17 cellular contexts compared by ENCODE assay signal in genomic region chr16:49458656-49459445, GRCh38.
DNase-seq lines count a peak whose midpoint lies in the region; ATAC-seq and TF ChIP-seq lines count a peak whose summit lies in the region.
"Had no signal": no experiment of that assay in that cellular context is flagged by ENCODE, and none has a peak within 500 bp of the region (broad histone marks: within the 10 kb centered on the region; RNA-seq: fewer than 3 reads in every experiment).

No MANE protein-coding gene starts in this region.

- 77% methylated on average over 3 of the region's 5 CpGs for WGBS in esophagus muscularis mucosa
- 78 to 93% methylated on average over 5 of the region's 5 CpGs for WGBS in sigmoid colon, 2 donors

- H3K9me3 ChIP-seq in esophagus muscularis mucosa (no peaks in the 10 kb centered on the region), sigmoid colon (no peaks in the 10 kb centered on the region)

- no peak for TF ChIP-seq CTCF in esophagus muscularis mucosa (IDR thresholded peaks at IDR 0.05)
- no peak for TF ChIP-seq CTCF in sigmoid colon (IDR thresholded peaks at IDR 0.05)

- H3K4me3 Mint-ChIP-seq in activated naive CD8-positive, alpha-beta T cell treated with anti-CD3 and anti-CD28 coated beads, Interleukin-2, amount 10 ng/mL, durations not matched to agents 7 days and 5 days: no peak overlapping the region
- H3K4me3 Mint-ChIP-seq in activated naive CD8-positive, alpha-beta T cell treated with anti-CD3 and anti-CD28 coated beads, Interleukin-2, amount 50 U/mL, for 24 hours: no peak overlapping the region

- H3K36me3 ChIP-seq in esophagus muscularis mucosa: no peaks in the 10 kb centered on the region
- no peaks in the 10 kb centered on the region for H3K36me3 ChIP-seq in sigmoid colon

- H3K4me1 ChIP-seq in esophagus muscularis mucosa (no peaks in the 10 kb centered on the region), sigmoid colon (no peaks in the 10 kb centered on the region)
- H3K4me1 ChIP-seq: Caco-2 had no signal

- no peak overlapping the region for H3K27ac Mint-ChIP-seq in activated naive CD8-positive, alpha-beta T cell treated with anti-CD3 and anti-CD28 coated beads, Interleukin-2, amount 10 ng/mL, durations not matched to agents 7 days and 5 days
- no peak overlapping the region for H3K27ac Mint-ChIP-seq in activated naive CD8-positive, alpha-beta T cell treated with anti-CD3 and anti-CD28 coated beads, Interleukin-2, amount 50 U/mL, for 24 hours

- TF ChIP-seq EP300 in esophagus muscularis mucosa (IDR thresholded peaks at IDR 0.05): no peak
- TF ChIP-seq EP300 in sigmoid colon (IDR thresholded peaks at IDR 0.05): no peak

- peaks cover 3% of the 10 kb centered on the region for H3K36me3 Mint-ChIP-seq in activated naive CD8-positive, alpha-beta T cell treated with anti-CD3 and anti-CD28 coated beads, Interleukin-2, amount 10 ng/mL, durations not matched to agents 7 days and 5 days
- no peaks in the 10 kb centered on the region for H3K36me3 Mint-ChIP-seq in activated naive CD8-positive, alpha-beta T cell treated with anti-CD3 and anti-CD28 coated beads, Interleukin-2, amount 50 U/mL, for 24 hours (ENCODE audit: low read depth)

- POLR2A ChIA-PET in activated naive CD8-positive, alpha-beta T cell treated with anti-CD3 and anti-CD28 coated beads, Interleukin-2, amount 10 ng/mL, durations not matched to agents 7 days and 5 days (lab: Charles Lee): no interaction called here
- POLR2A ChIA-PET in HEK293T (lab: Yijun Ruan, JAX): no interaction called here

- ATAC-seq in activated naive CD8-positive, alpha-beta T cell treated with anti-CD3 and anti-CD28 coated beads, Interleukin-2, amount 10 ng/mL, durations not matched to agents 7 days and 5 days (ENCODE audit: low read depth): no peak
- ATAC-seq in activated naive CD8-positive, alpha-beta T cell treated with anti-CD3 and anti-CD28 coated beads, Interleukin-2, amount 50 U/mL, for 24 hours: no peak
- ATAC-seq in GM21825 (IDR thresholded peaks at IDR 0.05; ENCODE audit: unreplicated experiment): no peak

- H3K9me3 Mint-ChIP-seq in activated naive CD8-positive, alpha-beta T cell treated with anti-CD3 and anti-CD28 coated beads, Interleukin-2, amount 10 ng/mL, durations not matched to agents 7 days and 5 days: no peaks in the 10 kb centered on the region
- H3K9me3 Mint-ChIP-seq in activated naive CD8-positive, alpha-beta T cell treated with anti-CD3 and anti-CD28 coated beads, Interleukin-2, amount 50 U/mL, for 24 hours: no peaks in the 10 kb centered on the region

- TF ChIP-seq POLR2A in esophagus muscularis mucosa (IDR thresholded peaks at IDR 0.05; ENCODE audit: low read depth): no peak
- no peak for TF ChIP-seq POLR2A in sigmoid colon (IDR thresholded peaks at IDR 0.05)

- intact Hi-C loops in esophagus muscularis mucosa (cut with DNase I) (no loop called here), sigmoid colon (cut with DNase I) (no loop called here)

- H3K27me3 Mint-ChIP-seq in activated naive CD8-positive, alpha-beta T cell treated with anti-CD3 and anti-CD28 coated beads, Interleukin-2, amount 10 ng/mL, durations not matched to agents 7 days and 5 days: no peaks in the 10 kb centered on the region
- H3K27me3 Mint-ChIP-seq in activated naive CD8-positive, alpha-beta T cell treated with anti-CD3 and anti-CD28 coated beads, Interleukin-2, amount 50 U/mL, for 24 hours: peaks cover 2% of the 10 kb centered on the region

- H3K27ac ChIP-seq in esophagus muscularis mucosa (replicated peaks in 1 of 4) (no peak overlapping the region), sigmoid colon (no peak overlapping the region)
- H3K27ac ChIP-seq: C4-2B had no signal

- CTCF ChIA-PET in HEK293T (lab: Yijun Ruan, JAX): interaction anchor here (0.6 kb wide), 1 partner anchor 51 kb away, joined by 3 read pairs; no protein-coding TSS in a partner anchor

- peaks cover 21% of the 10 kb centered on the region for H3K4me1 Mint-ChIP-seq in activated naive CD8-positive, alpha-beta T cell treated with anti-CD3 and anti-CD28 coated beads, Interleukin-2, amount 10 ng/mL, durations not matched to agents 7 days and 5 days
- H3K4me1 Mint-ChIP-seq in activated naive CD8-positive, alpha-beta T cell treated with anti-CD3 and anti-CD28 coated beads, Interleukin-2, amount 50 U/mL, for 24 hours: peaks cover 23% of the 10 kb centered on the region

- H3K27me3 ChIP-seq in esophagus muscularis mucosa: peaks cover 0 to 13% (median 0%) of the 10 kb centered on the region in 4 donors
- peaks cover 0 to 23% (median 0%) of the 10 kb centered on the region in 3 donors for H3K27me3 ChIP-seq in sigmoid colon

- H3K4me3 ChIP-seq in esophagus muscularis mucosa (no peak overlapping the region), sigmoid colon (no peak overlapping the region)

- peak; percentile 13 for DNase-seq in activated naive CD8-positive, alpha-beta T cell treated with anti-CD3 and anti-CD28 coated beads, Interleukin-2, amount 10 ng/mL, durations not matched to agents 7 days and 5 days
- DNase-seq in activated naive CD8-positive, alpha-beta T cell treated with anti-CD3 and anti-CD28 coated beads, Interleukin-2, amount 50 U/mL, for 24 hours: no peak
- peak; percentile 84 for DNase-seq in esophagus muscularis mucosa (ENCODE audit: extremely low spot score)
- DNase-seq in sigmoid colon: peak; percentile 20
- no peak for DNase-seq in HEK293T (ENCODE audit: extremely low spot score)
- no peak for DNase-seq in NCI-H1694 treated with DMSO at 0.1 percent for 48 hours (lab: John Stamatoyannopoulos, UW)
- DNase-seq in Kasumi-1 (lab: John Stamatoyannopoulos, UW): no peak
- DNase-seq: DMS153, EL, MV-4-11, NCI-H1417, NCI-H1930, NCI-H526 treated with DMSO at 0.1 percent for 48 hours, SHP77 had no signal

TF ChIP-seq in HEK293T, 16 proteins besides CTCF, POLR2A, EP300 and RAD21:
- TF ChIP-seq ARNT (IDR thresholded peaks at IDR 0.05): no peak
- no peak for TF ChIP-seq NFRKB (IDR thresholded peaks at IDR 0.05)
- no peak for TF ChIP-seq FOXA1 (IDR thresholded peaks at IDR 0.05)
- no peak for TF ChIP-seq FOXM1 (IDR thresholded peaks at IDR 0.05; ENCODE audit: borderline replicate concordance)
- TF ChIP-seq, protein P1, sequence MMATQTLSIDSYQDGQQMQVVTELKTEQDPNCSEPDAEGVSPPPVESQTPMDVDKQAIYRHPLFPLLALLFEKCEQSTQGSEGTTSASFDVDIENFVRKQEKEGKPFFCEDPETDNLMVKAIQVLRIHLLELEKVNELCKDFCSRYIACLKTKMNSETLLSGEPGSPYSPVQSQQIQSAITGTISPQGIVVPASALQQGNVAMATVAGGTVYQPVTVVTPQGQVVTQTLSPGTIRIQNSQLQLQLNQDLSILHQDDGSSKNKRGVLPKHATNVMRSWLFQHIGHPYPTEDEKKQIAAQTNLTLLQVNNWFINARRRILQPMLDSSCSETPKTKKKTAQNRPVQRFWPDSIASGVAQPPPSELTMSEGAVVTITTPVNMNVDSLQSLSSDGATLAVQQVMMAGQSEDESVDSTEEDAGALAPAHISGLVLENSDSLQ (IDR thresholded peaks at IDR 0.05): no peak
- no peak for TF ChIP-seq TARDBP (IDR thresholded peaks at IDR 0.05)
- TF ChIP-seq FOXK2 (IDR thresholded peaks at IDR 0.05): no peak

Comparison
In these comparisons a context has a peak if more than half of its experiments do, and no peak if none do; other contexts are left out.
1. DNase-seq: peak in activated naive CD8-positive, alpha-beta T cell treated with anti-CD3 and anti-CD28 coated beads, Interleukin-2, amount 10 ng/mL, durations not matched to agents 7 days and 5 days (single experiment), esophagus muscularis mucosa (single experiment) and sigmoid colon (single experiment); none in activated naive CD8-positive, alpha-beta T cell treated with anti-CD3 and anti-CD28 coated beads, Interleukin-2, amount 50 U/mL, for 24 hours (single experiment), HEK293T (single experiment), NCI-H1694 treated with DMSO at 0.1 percent for 48 hours (single experiment) and Kasumi-1 (0 of 2).